Comparison of ENCODE assay signal across 1 cellular context in genomic region chr9:113317777-113318176, GRCh38.
TF ChIP-seq lines count a peak whose summit lies in the region.

No MANE protein-coding gene starts in this region.

TF ChIP-seq in H1, 55 proteins besides CTCF, POLR2A, EP300 and RAD21:
- TF ChIP-seq USF2 (IDR thresholded peaks at IDR 0.05; ENCODE audit: low read length) = no peak
